In genomic region chr7:99975782-99976521, GRCh38 we compare ENCODE assay signal across 1 cellular context.
TF ChIP-seq lines count a peak whose summit lies in the region.

Gene AZGP1 (minus strand): TSS chr7:99976031. CDS start chr7:99976020, 11 bp downstream.

TF ChIP-seq in HepG2, 621 proteins besides CTCF, POLR2A, EP300 and RAD21 (continued from another document and continues in another):
- TF ChIP-seq ZNF609 (CRISPR knock-in tag; IDR thresholded peaks at IDR 0.05; ENCODE audit: borderline replicate concordance) (0 out of 2 replicates have a peak, but pooled peaks have one; percentile 39), ZNF20 (CRISPR knock-in tag; IDR thresholded peaks at IDR 0.05) (no peak), FOXK1 (CRISPR knock-in tag; IDR thresholded peaks at IDR 0.05; ENCODE audit: borderline replicate concordance, low read depth) (peak; percentile 67; the same call in 1 of the 2 replicates), PBX2 (CRISPR knock-in tag; IDR thresholded peaks at IDR 0.05) (no peak), DR1 (CRISPR knock-in tag; IDR thresholded peaks at IDR 0.05) (peak; percentile 69), SAP130 (CRISPR knock-in tag; IDR thresholded peaks at IDR 0.05; ENCODE audit: low read depth) (peak; percentile 85), ISX (CRISPR knock-in tag; conservative IDR thresholded peaks at IDR 0.05) (no peak), ZGPAT (CRISPR knock-in tag; IDR thresholded peaks at IDR 0.05) (peak; percentile 55), BORCS8-MEF2B (CRISPR knock-in tag; IDR thresholded peaks at IDR 0.05) (peak; percentile 59; the same call in 1 of the 2 replicates), FOXK2 (IDR thresholded peaks at IDR 0.05) (peak; percentile 69), PAF1 (CRISPR knock-in tag; IDR thresholded peaks at IDR 0.05) (no peak), GFI1 (CRISPR knock-in tag; IDR thresholded peaks at IDR 0.05; ENCODE audit: borderline replicate concordance) (peak; percentile 29; the same call in 1 of the 2 replicates), PHF21A (CRISPR knock-in tag; IDR thresholded peaks at IDR 0.05) (peak; percentile 81), ZNF335 (CRISPR knock-in tag; IDR thresholded peaks at IDR 0.05) (0 out of 2 replicates have a peak, but pooled peaks have one; percentile 25), CCDC6 (CRISPR knock-in tag; IDR thresholded peaks at IDR 0.05) (0 out of 2 replicates have a peak, but pooled peaks have one; percentile 32), DRAP1 (CRISPR knock-in tag; IDR thresholded peaks at IDR 0.05) (peak; percentile 98), KMT2B (CRISPR knock-in tag; IDR thresholded peaks at IDR 0.05) (no peak), KLF11 (CRISPR knock-in tag; IDR thresholded peaks at IDR 0.05) (0 out of 2 replicates have a peak, but pooled peaks have one; percentile 30), CENPBD1 (CRISPR knock-in tag; IDR thresholded peaks at IDR 0.05; ENCODE audit: borderline replicate concordance, low read depth) (no peak), ZBTB4 (CRISPR knock-in tag; IDR thresholded peaks at IDR 0.05; ENCODE audit: borderline replicate concordance) (peak; percentile 73; the same call in 1 of the 2 replicates), ZNF367 (CRISPR knock-in tag; IDR thresholded peaks at IDR 0.05; ENCODE audit: borderline replicate concordance) (no peak), ZNF451 (CRISPR knock-in tag; IDR thresholded peaks at IDR 0.05) (peak; percentile 57; the same call in 1 of the 2 replicates), GTF3A (CRISPR knock-in tag; conservative IDR thresholded peaks at IDR 0.05) (no peak), ZSCAN22 (CRISPR knock-in tag; IDR thresholded peaks at IDR 0.05) (no peak), KLF6 (CRISPR knock-in tag; IDR thresholded peaks at IDR 0.05) (peak; percentile 66; the same call in 1 of the 2 replicates), HNF1B (CRISPR knock-in tag; IDR thresholded peaks at IDR 0.05) (peak; percentile 57; the same call in 1 of the 2 replicates), ZBTB40 (IDR thresholded peaks at IDR 0.05) (no peak), ZBTB40 (CRISPR knock-in tag; IDR thresholded peaks at IDR 0.05) (0 out of 2 replicates have a peak, but pooled peaks have one; percentile 33), ZSCAN25 (CRISPR knock-in tag; IDR thresholded peaks at IDR 0.05) (no peak), FOXP4 (CRISPR knock-in tag; IDR thresholded peaks at IDR 0.05) (peak; percentile 32; the same call in 1 of the 2 replicates)
